8 cellular contexts compared by ENCODE assay signal in the genomic region with DNA sequence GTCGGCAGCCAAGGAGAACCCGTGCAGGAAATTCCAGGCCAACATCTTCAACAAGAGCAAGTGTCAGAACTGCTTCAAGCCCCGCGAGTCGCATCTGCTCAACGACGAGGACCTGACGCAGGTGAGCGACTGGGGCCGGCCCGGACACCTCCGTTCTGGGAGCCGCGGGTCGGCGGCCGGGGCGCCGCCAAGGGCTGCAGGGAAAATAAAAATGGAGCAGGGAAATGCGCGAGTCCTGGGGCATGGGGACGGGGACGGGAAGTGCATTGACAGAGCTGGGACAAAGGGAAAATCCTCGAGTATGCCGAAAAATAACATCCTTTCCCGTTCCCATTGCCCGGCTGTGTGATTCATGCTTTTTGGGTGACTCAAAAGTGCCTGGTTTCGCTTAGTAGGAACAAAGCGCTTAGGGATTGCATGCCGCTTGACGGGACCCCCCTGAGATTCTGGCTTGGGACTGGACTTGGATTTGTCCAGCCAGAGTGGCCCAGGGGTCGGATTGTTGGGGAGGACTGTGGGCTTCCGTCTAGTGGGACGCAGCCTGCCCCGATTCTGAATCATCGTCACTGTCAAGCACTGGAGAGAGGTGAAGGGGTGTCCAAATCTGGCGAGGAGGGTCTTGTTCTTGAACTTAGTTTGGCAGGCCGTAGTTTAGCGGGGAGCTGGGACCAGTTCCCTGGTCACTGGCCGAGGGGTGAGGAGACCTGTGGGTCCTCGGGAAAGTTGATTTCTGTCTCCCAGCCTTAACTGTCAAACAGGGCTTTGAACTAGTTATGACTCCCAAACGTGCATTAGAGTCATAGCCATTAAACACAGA. TPM values are rescaled to one million over a fixed set of nuclear protein-coding genes. Genes with fewer than 3 reads are reported as not detected.
DNase-seq lines count a peak whose midpoint lies in the region; ATAC-seq and TF ChIP-seq lines count a peak whose summit lies in the region.

No MANE protein-coding gene starts in this region.

- POLR2A ChIA-PET in activated CD4-positive, alpha-beta memory T cell treated with anti-CD3 and anti-CD28 coated beads, Interleukin-2, amount 10 ng/mL, durations not matched to agents 7 days and 5 days (lab: Charles Lee): interaction anchor here (1.1 to 1.9 kb wide), 3 partner anchors 9 to 163 kb away, joined by 4 to 7 read pairs (median 4); a partner anchor contains a TSS

- peak overlapping the region; percentile 77 for H3K4me3 ChIP-seq in BLaER1
- peak overlapping the region; percentile 52 to 89 (median 76) for H3K4me3 ChIP-seq in esophagus squamous epithelium

- H3K4me1 ChIP-seq in BLaER1 (peaks cover 67% of the 10 kb centered on the region), esophagus squamous epithelium (peaks cover 22 to 70% (median 39%) of the 10 kb centered on the region in 3 donors)

- H3K9ac ChIP-seq in BLaER1: peak overlapping the region; percentile 89

- H3K27me3 ChIP-seq in BLaER1: no peaks in the 10 kb centered on the region
- H3K27me3 ChIP-seq in esophagus squamous epithelium: no peaks in the 10 kb centered on the region

- ATAC-seq in HG03280 (IDR thresholded peaks at IDR 0.05; ENCODE audit: unreplicated experiment) (peak; percentile 3), omental fat pad (ENCODE audit: low FRiP score) (no peak)

- H3K4me1 Mint-ChIP-seq in activated CD4-positive, alpha-beta memory T cell treated with anti-CD3 and anti-CD28 coated beads, Interleukin-2, amount 10 ng/mL, durations not matched to agents 7 days and 5 days: peaks cover 51% of the 10 kb centered on the region

- H3K27me3 Mint-ChIP-seq in activated CD4-positive, alpha-beta memory T cell treated with anti-CD3 and anti-CD28 coated beads, Interleukin-2, amount 10 ng/mL, durations not matched to agents 7 days and 5 days: no peaks in the 10 kb centered on the region

- intact Hi-C loops in esophagus squamous epithelium (cut with DNase I): no loop called here

- peak overlapping the region; percentile 96 for H3K4me2 ChIP-seq in BLaER1

- H3K9me3 Mint-ChIP-seq in activated CD4-positive, alpha-beta memory T cell treated with anti-CD3 and anti-CD28 coated beads, Interleukin-2, amount 10 ng/mL, durations not matched to agents 7 days and 5 days: no peaks in the 10 kb centered on the region

- 2 to 3% methylated on average over 11 to 13 of the region's 42 CpGs for WGBS in esophagus squamous epithelium, 2 donors

- CTCF ChIA-PET in activated CD4-positive, alpha-beta memory T cell treated with anti-CD3 and anti-CD28 coated beads, Interleukin-2, amount 10 ng/mL, durations not matched to agents 7 days and 5 days (lab: Charles Lee): interaction anchor here (1.5 kb wide), 1 partner anchor 11 kb away, joined by 4 read pairs; no protein-coding TSS in a partner anchor

- H3K36me3 Mint-ChIP-seq in activated CD4-positive, alpha-beta memory T cell treated with anti-CD3 and anti-CD28 coated beads, Interleukin-2, amount 10 ng/mL, durations not matched to agents 7 days and 5 days (ENCODE audit: low read depth): no peaks in the 10 kb centered on the region

- peak overlapping the region; percentile 64 for H3K27ac Mint-ChIP-seq in activated CD4-positive, alpha-beta memory T cell treated with anti-CD3 and anti-CD28 coated beads, Interleukin-2, amount 10 ng/mL, durations not matched to agents 7 days and 5 days

- H3K27ac ChIP-seq in BLaER1: peak overlapping the region; percentile 86
- peak overlapping the region; percentile 85 to 93 (median 93) for H3K27ac ChIP-seq in esophagus squamous epithelium

- H3K4me3 Mint-ChIP-seq in activated CD4-positive, alpha-beta memory T cell treated with anti-CD3 and anti-CD28 coated beads, Interleukin-2, amount 10 ng/mL, durations not matched to agents 7 days and 5 days: peak overlapping the region; percentile 82

- no peak for TF ChIP-seq POLR2A in esophagus squamous epithelium (IDR thresholded peaks at IDR 0.05)

- no peak for TF ChIP-seq CTCF in esophagus squamous epithelium (IDR thresholded peaks at IDR 0.05)
- TF ChIP-seq CTCF in omental fat pad (IDR thresholded peaks at IDR 0.05): no peak

- H3K9me3 ChIP-seq in BLaER1 (no peaks in the 10 kb centered on the region), esophagus squamous epithelium (no peaks in the 10 kb centered on the region)

- H3K36me3 ChIP-seq in BLaER1 (no peaks in the 10 kb centered on the region; the same call in 1 of the 2 replicates), esophagus squamous epithelium (no peaks in the 10 kb centered on the region)

- H4K20me1 ChIP-seq in BLaER1: peaks cover 55% of the 10 kb centered on the region

- DNase-seq in activated CD4-positive, alpha-beta memory T cell treated with anti-CD3 and anti-CD28 coated beads, Interleukin-2, amount 10 ng/mL, durations not matched to agents 7 days and 5 days: peak; percentile 26
- DNase-seq in esophagus squamous epithelium (lab: John Stamatoyannopoulos, UW): no peak
- peak; percentile 39 for DNase-seq in omental fat pad (ENCODE audit: low spot score)
- no peak for DNase-seq in NCI-H446 treated with DMSO at 0.1 percent for 48 hours (lab: John Stamatoyannopoulos, UW)
- no peak for DNase-seq in SIG-M5 treated with dmso at 0.1 percent for 504 hours (lab: John Stamatoyannopoulos, UW; ENCODE audit: unreplicated experiment)
- DNase-seq in cerebellar nuclear complex (lab: John Stamatoyannopoulos, UW): no peak

RNA-seq across cellular contexts. Expression of a gene that starts 0.8 kb away (rescaled TPM):
- total RNA-seq in activated CD4-positive, alpha-beta memory T cell treated with anti-CD3 and anti-CD28 coated beads, Interleukin-2, amount 10 ng/mL, durations not matched to agents 7 days and 5 days: 100 to 1,000 TPM; 196 to 207 TPM
- total RNA-seq in esophagus squamous epithelium (100 to 1,000 TPM in 3 of 4 donors, 10 to 100 TPM in 1; 65.7 to 168 (median 147) TPM), omental fat pad (100 to 1,000 TPM in 3 of 4 donors, 10 to 100 TPM in 1; 68.6 to 196 (median 125) TPM)

Comparison
In these comparisons a context has a peak if more than half of its experiments do, and no peak if none do; other contexts are left out.
1. DNase-seq: peak in activated CD4-positive, alpha-beta memory T cell treated with anti-CD3 and anti-CD28 coated beads, Interleukin-2, amount 10 ng/mL, durations not matched to agents 7 days and 5 days (single experiment) and omental fat pad (single experiment); none in esophagus squamous epithelium (single experiment), NCI-H446 treated with DMSO at 0.1 percent for 48 hours (single experiment), SIG-M5 treated with dmso at 0.1 percent for 504 hours (single experiment) and cerebellar nuclear complex (0 of 2).